32 cellular contexts compared by ENCODE assay signal in the genomic region with DNA sequence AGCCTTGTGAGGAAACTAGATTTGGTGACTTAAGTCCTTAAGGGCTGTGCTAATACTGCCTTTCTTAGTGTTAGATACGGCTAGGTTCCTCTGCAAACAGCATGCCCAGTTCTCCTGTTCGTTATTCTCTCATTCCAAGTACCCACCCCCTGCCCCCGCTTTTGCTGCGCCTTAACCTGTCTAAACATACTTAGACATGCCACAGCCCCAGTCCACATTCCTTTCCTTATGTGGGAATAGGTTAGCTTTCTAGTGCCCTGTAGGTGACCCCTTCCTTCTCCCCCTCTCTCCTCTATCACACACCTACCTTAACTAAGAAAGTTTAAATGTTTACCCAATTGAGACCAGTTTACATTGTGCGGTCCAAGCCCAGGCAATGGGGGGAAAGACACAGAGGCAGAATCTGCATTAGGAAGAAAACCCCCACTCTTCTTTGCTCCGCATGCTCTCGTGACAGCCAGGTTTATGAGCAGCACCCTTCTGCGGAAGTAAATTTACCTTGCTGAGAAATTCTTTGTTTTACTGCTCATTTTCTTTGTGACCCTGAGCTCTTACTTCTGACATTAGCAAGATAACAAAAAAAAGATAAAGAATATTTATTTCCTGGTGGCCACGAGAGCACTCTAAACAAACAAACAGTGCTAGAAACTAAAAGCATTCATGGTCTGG.
"Had no signal": no experiment of that assay in that cellular context is flagged by ENCODE, and none has a peak within 500 bp of the region (broad histone marks: within the 10 kb centered on the region; RNA-seq: fewer than 3 reads in every experiment).

No MANE protein-coding gene starts in this region.

- ATAC-seq: activated CD8-positive, alpha-beta T cell treated with anti-CD3 and anti-CD28 coated beads for 36 hours; activated T-cell treated with anti-CD3 and anti-CD28 coated beads, Interleukin-2, amount 50 U/mL, for 72 hours; activated T-helper 17 cell treated with anti-CD3 and anti-CD28 coated beads, Interleukin-2, amount 50 U/mL, for 72 hours had no signal

- H3K27ac ChIP-seq: ascending aorta, PC-9 had no signal

- H3K9me3 ChIP-seq: ascending aorta had no signal

- H3K4me3 ChIP-seq: ascending aorta, MG63, PC-9 had no signal

- H2AFZ ChIP-seq: PC-9 had no signal

- H3K27me3 ChIP-seq: ascending aorta, MG63 had no signal

- H3K36me3 ChIP-seq: ascending aorta, MG63 had no signal

- H3K4me1 ChIP-seq: ascending aorta had no signal

- H3K4me2 ChIP-seq: PC-9 had no signal

- H3K36me3 Mint-ChIP-seq: activated naive CD8-positive, alpha-beta T cell treated with anti-CD3 and anti-CD28 coated beads, Interleukin-2, amount 10 ng/mL, durations not matched to agents 7 days and 5 days had no signal

- H3K27me3 Mint-ChIP-seq: activated CD8-positive, alpha-beta T cell treated with anti-CD3 and anti-CD28 coated beads for 36 hours; activated naive CD4-positive, alpha-beta T cell treated with anti-CD3 and anti-CD28 coated beads, Interleukin-2, amount 50 U/mL, for 24 hours had no signal

- H3K27ac Mint-ChIP-seq: activated CD4-positive, alpha-beta T cell treated with anti-CD3 and anti-CD28 coated beads, Interleukin-2, amount 10 ng/mL, durations not matched to agents 24 days and 14 days; activated CD8-positive, alpha-beta T cell treated with anti-CD3 and anti-CD28 coated beads for 36 hours; activated naive CD4-positive, alpha-beta T cell treated with anti-CD3 and anti-CD28 coated beads, Interleukin-2, amount 50 U/mL, for 24 hours; activated naive CD8-positive, alpha-beta T cell treated with anti-CD3 and anti-CD28 coated beads, Interleukin-2, amount 10 ng/mL, durations not matched to agents 7 days and 5 days; activated T-cell treated with anti-CD3 and anti-CD28 coated beads, Interleukin-2, amount 50 U/mL, for 72 hours; activated T-helper 17 cell treated with anti-CD3 and anti-CD28 coated beads, Interleukin-2, amount 50 U/mL, for 72 hours had no signal

- H3K4me3 Mint-ChIP-seq: activated CD4-positive, alpha-beta T cell treated with anti-CD3 and anti-CD28 coated beads, Interleukin-2, amount 10 ng/mL, durations not matched to agents 24 days and 14 days; activated CD8-positive, alpha-beta T cell treated with anti-CD3 and anti-CD28 coated beads for 36 hours; activated naive CD4-positive, alpha-beta T cell treated with anti-CD3 and anti-CD28 coated beads, Interleukin-2, amount 50 U/mL, for 24 hours; activated naive CD8-positive, alpha-beta T cell treated with anti-CD3 and anti-CD28 coated beads, Interleukin-2, amount 10 ng/mL, durations not matched to agents 7 days and 5 days; activated T-cell treated with anti-CD3 and anti-CD28 coated beads, Interleukin-2, amount 50 U/mL, for 72 hours; activated T-helper 17 cell treated with anti-CD3 and anti-CD28 coated beads, Interleukin-2, amount 50 U/mL, for 72 hours had no signal

- DNase-seq: activated CD4-positive, alpha-beta T cell treated with anti-CD3 and anti-CD28 coated beads, Interleukin-2, amount 10 ng/mL, durations not matched to agents 24 days and 14 days; activated CD4-positive, alpha-beta T cell treated with anti-CD3 and anti-CD28 coated beads, Interleukin-2, amount 50 U/mL, for 4 hours; activated CD8-positive, alpha-beta T cell treated with anti-CD3 and anti-CD28 coated beads for 36 hours; activated gamma-delta T cell; activated naive CD4-positive, alpha-beta T cell treated with Interleukin-2 at 50 U/mL for 16 hours; activated naive CD8-positive, alpha-beta T cell treated with anti-CD3 and anti-CD28 coated beads, Interleukin-2, amount 10 ng/mL, durations not matched to agents 7 days and 5 days; activated T-cell treated with anti-CD3 and anti-CD28 coated beads, Interleukin-2, amount 50 U/mL, for 1 hour; activated T-cell treated with anti-CD3 and anti-CD28 coated beads, Interleukin-2, amount 50 U/mL, for 72 hours; amygdala; Kasumi-1; KG1; MG63; NCI-H1048; NCI-H1105 treated with DMSO at 0.1 percent for 48 hours; NCI-H1436; NCI-H1694; NCI-H1930; NCI-H2081 treated with DMSO at 0.1 percent for 48 hours; NCI-H2171; NCI-H510A; NCI-H526; NCI-H748 treated with DMSO at 0.1 percent for 48 hours; NK-92 treated with Interleukin-12 subunit alpha and Interleukin-12 subunit beta, amount 100 ng/mL, for 24 hours; PC-9; Right ventricle myocardium superior; SW 1271; T-helper 1 cell; T-helper 2 cell; T-helper 9 cell had no signal
